9 cellular contexts compared by ENCODE assay signal in the genomic region with DNA sequence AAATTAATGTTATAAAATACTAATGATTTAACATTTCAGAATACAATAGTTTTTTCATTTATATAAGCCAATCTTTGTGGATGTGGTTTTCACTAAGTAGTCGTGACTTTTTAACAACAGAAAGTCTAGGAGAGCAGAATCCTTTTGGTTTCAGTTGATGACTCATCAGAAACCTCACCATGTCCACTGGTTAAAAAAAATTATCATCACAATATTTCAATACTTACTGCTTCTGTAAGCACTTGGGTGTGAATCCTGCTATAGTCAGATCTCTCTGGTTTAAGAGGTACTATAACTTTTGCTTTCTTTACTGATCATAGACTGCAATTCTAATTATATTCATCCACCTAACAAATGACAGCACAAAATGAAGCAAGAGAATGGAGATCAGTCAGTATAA.
A peak's percentile ranks its signal among the peaks of the same experiment; 100 is the strongest.
DNase-seq lines count a peak whose midpoint lies in the region; ATAC-seq and TF ChIP-seq lines count a peak whose summit lies in the region.
"Had no signal": no experiment of that assay in that cellular context is flagged by ENCODE, and none has a peak within 500 bp of the region (broad histone marks: within the 10 kb centered on the region; RNA-seq: fewer than 3 reads in every experiment).

No MANE protein-coding gene starts in this region.

- POLR2A ChIA-PET in CD8-positive, alpha-beta memory T cell (lab: Charles Lee), result no interaction called here

- H3K4me1 ChIP-seq in CD8-positive, alpha-beta memory T cell (ENCODE audit: insufficient read depth, low read length), result no peaks in the 10 kb centered on the region
- H3K4me1 ChIP-seq: testis had no signal

- TF ChIP-seq CTCF in GM12865 (IDR thresholded peaks at IDR 0.05; ENCODE audit: insufficient read depth, low read depth, low read length, missing control alignments), result no peak

- no peak overlapping the region for H3K4me3 Mint-ChIP-seq in CD8-positive, alpha-beta memory T cell

- H3K9me3 Mint-ChIP-seq in CD8-positive, alpha-beta memory T cell, result peaks cover 0 to 2% (median 0%) of the 10 kb centered on the region in 5 donors

- CTCF ChIA-PET in CD8-positive, alpha-beta memory T cell (lab: Charles Lee), result no interaction called here

- no peak overlapping the region for H3K27ac ChIP-seq in CD8-positive, alpha-beta memory T cell (ENCODE audit: low read depth, low read length)
- H3K27ac ChIP-seq: testis had no signal

- H3K27ac Mint-ChIP-seq in CD8-positive, alpha-beta memory T cell, result no peak overlapping the region

- ATAC-seq in GM19467 (IDR thresholded peaks at IDR 0.05; ENCODE audit: unreplicated experiment) (peak; percentile 91), HG03103 (IDR thresholded peaks at IDR 0.05; ENCODE audit: low read depth, unreplicated experiment) (peak; percentile 91)

- H3K27me3 ChIP-seq in CD8-positive, alpha-beta memory T cell (ENCODE audit: insufficient read depth, low read length, poor library complexity, severe bottlenecking), result no peaks in the 10 kb centered on the region
- H3K27me3 ChIP-seq: testis had no signal

- no peaks in the 10 kb centered on the region for H3K36me3 ChIP-seq in CD8-positive, alpha-beta memory T cell (ENCODE audit: insufficient read depth, low read length)

- H3K36me3 Mint-ChIP-seq in CD8-positive, alpha-beta memory T cell, result no peaks in the 10 kb centered on the region

- H3K4me1 Mint-ChIP-seq in CD8-positive, alpha-beta memory T cell, result no peaks in the 10 kb centered on the region

- in situ Hi-C loops in SK-MEL-5 (cut with HindIII; ENCODE audit: low pct_unique_long_range_greater_than_20kb, low sequenced_read_pairs), result no loop called here

- H3K27me3 Mint-ChIP-seq in CD8-positive, alpha-beta memory T cell, result no peaks in the 10 kb centered on the region

- H3K4me3 ChIP-seq in GM12865 (ENCODE audit: low read depth, low read length), result no peak overlapping the region
- no peak overlapping the region for H3K4me3 ChIP-seq in CD8-positive, alpha-beta memory T cell (ENCODE audit: low read length)
- H3K4me3 ChIP-seq: testis had no signal

- peak; percentile 66 for DNase-seq in GM12865 (ENCODE audit: low read depth)
- DNase-seq in SK-MEL-5 (ENCODE audit: low read depth, low spot score), result peak; percentile 49
- no peak for DNase-seq in stimulated activated naive CD4-positive, alpha-beta T cell treated with Interleukin-2 at 50 U/mL for 16 hours (lab: John Stamatoyannopoulos, UW)
- DNase-seq in effector CD8-positive, alpha-beta T cell (lab: John Stamatoyannopoulos, UW), result no peak
- DNase-seq in CD8-positive, alpha-beta memory T cell, result no peak
- no peak for DNase-seq in EL
- DNase-seq: testis had no signal

- H3K9me3 ChIP-seq in CD8-positive, alpha-beta memory T cell (ENCODE audit: low read length), result no peaks in the 10 kb centered on the region
- H3K9me3 ChIP-seq: testis had no signal

Comparison
In these comparisons a context has a peak if more than half of its experiments do, and no peak if none do; other contexts are left out.
1. DNase-seq: peak in GM12865 (single experiment) and SK-MEL-5 (single experiment); none in stimulated activated naive CD4-positive, alpha-beta T cell treated with Interleukin-2 at 50 U/mL for 16 hours (single experiment), effector CD8-positive, alpha-beta T cell (single experiment), CD8-positive, alpha-beta memory T cell (0 of 5) and EL (single experiment).